ENCODE assay signal across 11 cellular contexts in genomic region chr2:9212661-9213411, GRCh38. TPM values are rescaled to one million over a fixed set of nuclear protein-coding genes. Genes with fewer than 3 reads are reported as not detected.
DNase-seq lines count a peak whose midpoint lies in the region; ATAC-seq and TF ChIP-seq lines count a peak whose summit lies in the region.
"Had no signal": no experiment of that assay in that cellular context is flagged by ENCODE, and none has a peak within 500 bp of the region (broad histone marks: within the 10 kb centered on the region; RNA-seq: fewer than 3 reads in every experiment).

No MANE protein-coding gene starts in this region.

- TF ChIP-seq EP300 in transverse colon (IDR thresholded peaks at IDR 0.05; ENCODE audit: low read depth): no peak

- H3K27ac ChIP-seq in angular gyrus (ENCODE audit: low read depth, low read length) (peak overlapping the region; percentile 37), muscle layer of duodenum (ENCODE audit: low read length) (peak overlapping the region; percentile 56), transverse colon (peak overlapping the region; percentile 93 to 97 (median 95))

- no peak for TF ChIP-seq CTCF in transverse colon (IDR thresholded peaks at IDR 0.05)

- TF ChIP-seq POLR2A in transverse colon (IDR thresholded peaks at IDR 0.05): no peak

- intact Hi-C loops in Right ventricle myocardium superior (cut with DNase I): no loop called here
- intact Hi-C loops in transverse colon (cut with DNase I; ENCODE audit: low total_unique reads): no loop called here

- in situ Hi-C loops in transverse colon (cut with MboI; ENCODE audit: low pct_ligation_motif_present in 1 of 4, low pct_unique_long_range_greater_than_20kb in 1 of 4, low sequenced_read_pairs in 3 of 4): loop anchor here in 1 of 4 donors (25.0 kb wide), 1 partner anchor 124 kb away; no protein-coding TSS in a partner anchor

- no peaks in the 10 kb centered on the region for H3K36me3 ChIP-seq in muscle layer of duodenum (ENCODE audit: control insufficient read depth in 1 of 2, insufficient read depth in 2 of 2, low read length in 2 of 2)
- no peaks in the 10 kb centered on the region for H3K36me3 ChIP-seq in transverse colon

- WGBS in transverse colon (ENCODE audit: low coverage in 1 of 2), 2 donors: 38 to 63% methylated on average over 4 to 19 of the region's 19 CpGs

- H3K9me3 ChIP-seq in muscle layer of duodenum (ENCODE audit: control insufficient read depth in 1 of 2, low read length in 2 of 2) (no peaks in the 10 kb centered on the region), transverse colon (no peaks in the 10 kb centered on the region)

- ATAC-seq in Right ventricle myocardium superior (ENCODE audit: poor library complexity): peak; percentile 33
- no peak for ATAC-seq in HG02642 (IDR thresholded peaks at IDR 0.05; ENCODE audit: poor library complexity, unreplicated experiment)
- ATAC-seq in GM18498 (IDR thresholded peaks at IDR 0.05; ENCODE audit: unreplicated experiment): no peak
- ATAC-seq: esophagus mucosa had no signal

- H3K4me1 ChIP-seq in muscle layer of duodenum (ENCODE audit: control insufficient read depth in 1 of 2, insufficient read depth in 2 of 2, low read length in 2 of 2) (peaks cover 9 to 35% of the 10 kb centered on the region in 2 donors), transverse colon (peaks cover 22 to 80% (median 52%) of the 10 kb centered on the region in 4 donors)

- DNase-seq in Right ventricle myocardium superior (no peak), transverse colon (no peak), AML-193 (lab: John Stamatoyannopoulos, UW) (no peak), NCI-H2171 treated with DMSO at 0.1 percent for 48 hours (lab: John Stamatoyannopoulos, UW) (no peak)
- DNase-seq: activated T-cell treated with anti-CD3 and anti-CD28 coated beads, Interleukin-2, amount 50 U/mL, for 24 hours; CD8-positive, alpha-beta memory T cell had no signal

- H3K27me3 ChIP-seq in muscle layer of duodenum (ENCODE audit: low read depth, low read length) (no peaks in the 10 kb centered on the region), transverse colon (no peaks in the 10 kb centered on the region)

- H3K4me3 ChIP-seq in muscle layer of duodenum (ENCODE audit: low read depth in 1 of 2, low read length in 2 of 2): peak overlapping the region; percentile 6 to 24
- no peak overlapping the region for H3K4me3 ChIP-seq in transverse colon

RNA-seq across cellular contexts. Expression of gene ASAP2, which starts 6.2 kb away (rescaled TPM):
- 10.7 TPM for total RNA-seq in Right ventricle myocardium superior
- 10 to 100 TPM; 33.2 to 62.1 (median 54.5) TPM for total RNA-seq in transverse colon

Comparison
In these comparisons a context has a peak if more than half of its experiments do, and no peak if none do; other contexts are left out.
1. H3K27ac ChIP-seq: peak in every context shown above with its lines; median percentile 95 in transverse colon; 56 in muscle layer of duodenum; 37 in angular gyrus.
2. H3K4me3 ChIP-seq: peak in muscle layer of duodenum (2 of 2); none in transverse colon (0 of 4).